In the genomic region with DNA sequence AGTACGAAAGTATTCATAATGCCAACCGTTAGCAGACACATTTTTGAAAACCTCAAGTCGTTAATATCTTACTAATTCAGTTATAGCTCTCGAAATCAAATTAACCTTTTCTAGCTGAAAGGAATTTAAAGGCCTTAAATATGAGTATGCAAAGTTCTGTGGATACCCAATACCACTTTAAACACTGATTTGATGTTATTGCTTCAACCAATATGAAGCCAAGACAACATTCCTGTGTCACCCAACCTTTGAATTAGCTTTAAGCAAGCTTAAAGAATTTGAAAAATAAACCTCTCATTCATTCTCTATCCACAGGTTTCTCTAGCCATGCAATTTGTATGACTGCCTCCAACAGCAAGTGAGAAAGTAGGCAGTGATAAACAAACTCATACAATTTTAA, we compare ENCODE assay signal across 13 cellular contexts.
DNase-seq lines count a peak whose midpoint lies in the region; ATAC-seq, FAIRE-seq and TF ChIP-seq lines count a peak whose summit lies in the region.
"Had no signal": no experiment of that assay in that cellular context is flagged by ENCODE, and none has a peak within 500 bp of the region (broad histone marks: within the 10 kb centered on the region; RNA-seq: fewer than 3 reads in every experiment).

No MANE protein-coding gene starts in this region.

- H3K9ac ChIP-seq in mucosa of rectum (ENCODE audit: low read depth in 1 of 2, low read length in 2 of 2): no peak overlapping the region

- H3K4me1 Mint-ChIP-seq in stimulated activated effector memory CD8-positive, alpha-beta T cell treated with anti-CD3 and anti-CD28 coated beads, Interleukin-12 subunit alpha, Interleukin-12 subunit beta, amount 100 ng/mL, for 72 hours: no peaks in the 10 kb centered on the region

- H3K27ac ChIP-seq in right cardiac atrium (ENCODE audit: low read length) (no peak overlapping the region), caudate nucleus (ENCODE audit: low read depth, low read length) (peak overlapping the region; percentile 14), mucosa of rectum (ENCODE audit: low read depth in 2 of 2, low read length in 2 of 2) (peak overlapping the region in 1 of 2 donors; percentile 37), vagina (peak overlapping the region; percentile 4)

- no peak for FAIRE-seq in GM12891 (lab: Jason Lieb, UNC)
- FAIRE-seq: kidney had no signal

- ATAC-seq in right cardiac atrium (no peak), left ventricle myocardium superior (no peak)
- ATAC-seq in stimulated activated effector memory CD8-positive, alpha-beta T cell treated with anti-CD3 and anti-CD28 coated beads, Interleukin-12 subunit alpha, Interleukin-12 subunit beta, amount 100 ng/mL, for 72 hours: no peak
- ATAC-seq: effector memory CD8-positive, alpha-beta T cell had no signal

- H3K4me1 ChIP-seq in right cardiac atrium (ENCODE audit: control insufficient read depth, insufficient read depth, low read length): no peaks in the 10 kb centered on the region
- no peaks in the 10 kb centered on the region for H3K4me1 ChIP-seq in mucosa of rectum (ENCODE audit: control insufficient read depth in 2 of 2, insufficient read depth in 2 of 2, low read length in 2 of 2)
- H3K4me1 ChIP-seq in vagina: no peaks in the 10 kb centered on the region

- intact Hi-C loops in right cardiac atrium (cut with DNase I) (no loop called here), left ventricle myocardium superior (cut with micrococcal nuclease) (no loop called here), vagina (cut with DNase I) (no loop called here)

- no peak overlapping the region for H3K27ac Mint-ChIP-seq in stimulated activated effector memory CD8-positive, alpha-beta T cell treated with anti-CD3 and anti-CD28 coated beads, Interleukin-12 subunit alpha, Interleukin-12 subunit beta, amount 100 ng/mL, for 72 hours
- H3K27ac Mint-ChIP-seq: effector memory CD8-positive, alpha-beta T cell had no signal

- 68% methylated on average over 4 of the region's 4 CpGs for WGBS in right cardiac atrium

- no peaks in the 10 kb centered on the region for H3K9me3 ChIP-seq in right cardiac atrium (ENCODE audit: control insufficient read depth, low read length)
- no peaks in the 10 kb centered on the region for H3K9me3 ChIP-seq in mucosa of rectum (ENCODE audit: control insufficient read depth in 2 of 2, low read length in 2 of 2)
- H3K9me3 ChIP-seq in vagina: no peaks in the 10 kb centered on the region

- TF ChIP-seq POLR2A in vagina (IDR thresholded peaks at IDR 0.05): no peak
- TF ChIP-seq POLR2A in GM12891 (IDR thresholded peaks at IDR 0.05; ENCODE audit: low read depth, low read length): no peak

- H3K4me3 ChIP-seq in right cardiac atrium (ENCODE audit: low read length) (peak overlapping the region; percentile 38), mucosa of rectum (ENCODE audit: low read length in 2 of 2) (peak overlapping the region; percentile 37 to 63), vagina (peak overlapping the region in 1 of 2 donors; percentile 24)

- TF ChIP-seq CTCF in vagina (IDR thresholded peaks at IDR 0.05): no peak

- no peak overlapping the region for H3K4me3 Mint-ChIP-seq in stimulated activated effector memory CD8-positive, alpha-beta T cell treated with anti-CD3 and anti-CD28 coated beads, Interleukin-12 subunit alpha, Interleukin-12 subunit beta, amount 100 ng/mL, for 72 hours

- no peak for DNase-seq in right cardiac atrium
- DNase-seq in left ventricle myocardium superior: no peak
- DNase-seq in caudate nucleus (lab: John Stamatoyannopoulos, UW): no peak
- DNase-seq in vagina (ENCODE audit: extremely low spot score in 2 of 2): no peak
- no peak for DNase-seq in GM12891 (ENCODE audit: insufficient read length, low spot score)
- no peak for DNase-seq in HuH-7.5 (ENCODE audit: low spot score)
- no peak for DNase-seq in stimulated activated effector memory CD8-positive, alpha-beta T cell treated with anti-CD3 and anti-CD28 coated beads, Interleukin-12 subunit alpha, Interleukin-12 subunit beta, amount 100 ng/mL, for 72 hours (ENCODE audit: low spot score in 2 of 2)
- DNase-seq: activated effector memory CD4-positive, alpha-beta T cell treated with anti-CD3 and anti-CD28 coated beads, Interleukin-2, amount 50 U/mL, for 16 hours; effector memory CD8-positive, alpha-beta T cell; kidney; NCI-H187 treated with DMSO at 0.1 percent for 48 hours; retina had no signal

- H3K9me3 Mint-ChIP-seq in stimulated activated effector memory CD8-positive, alpha-beta T cell treated with anti-CD3 and anti-CD28 coated beads, Interleukin-12 subunit alpha, Interleukin-12 subunit beta, amount 100 ng/mL, for 72 hours: no peaks in the 10 kb centered on the region
- H3K9me3 Mint-ChIP-seq: effector memory CD8-positive, alpha-beta T cell had no signal

- H3K36me3 Mint-ChIP-seq in stimulated activated effector memory CD8-positive, alpha-beta T cell treated with anti-CD3 and anti-CD28 coated beads, Interleukin-12 subunit alpha, Interleukin-12 subunit beta, amount 100 ng/mL, for 72 hours: no peaks in the 10 kb centered on the region

- H3K27me3 ChIP-seq in right cardiac atrium (ENCODE audit: control insufficient read depth, insufficient read depth) (no peaks in the 10 kb centered on the region), mucosa of rectum (ENCODE audit: control insufficient read depth in 2 of 2, insufficient read depth in 2 of 2, low read length in 2 of 2) (no peaks in the 10 kb centered on the region), vagina (no peaks in the 10 kb centered on the region)

- H3K36me3 ChIP-seq in mucosa of rectum (ENCODE audit: control insufficient read depth in 2 of 2, insufficient read depth in 2 of 2, low read length in 2 of 2) (no peaks in the 10 kb centered on the region), vagina (no peaks in the 10 kb centered on the region)

TF ChIP-seq in GM12891, 5 proteins besides CTCF, POLR2A, EP300 and RAD21:
- TF ChIP-seq POU2F2 (IDR thresholded peaks at IDR 0.05; ENCODE audit: low read depth, low read length): no peak
- no peak for TF ChIP-seq POLR2AphosphoS5 (IDR thresholded peaks at IDR 0.05; ENCODE audit: low read depth, low read length)
- TF ChIP-seq TAF1 (IDR thresholded peaks at IDR 0.05; ENCODE audit: low read depth, low read length): no peak
- TF ChIP-seq PAX5 (IDR thresholded peaks at IDR 0.05; ENCODE audit: insufficient read depth, low read length, severe bottlenecking): no peak
- TF ChIP-seq SPI1 (IDR thresholded peaks at IDR 0.05; ENCODE audit: low read depth, low read length): no peak
TF ChIP-seq in GM12891: peak in this region for 0.
